In the genomic region with DNA sequence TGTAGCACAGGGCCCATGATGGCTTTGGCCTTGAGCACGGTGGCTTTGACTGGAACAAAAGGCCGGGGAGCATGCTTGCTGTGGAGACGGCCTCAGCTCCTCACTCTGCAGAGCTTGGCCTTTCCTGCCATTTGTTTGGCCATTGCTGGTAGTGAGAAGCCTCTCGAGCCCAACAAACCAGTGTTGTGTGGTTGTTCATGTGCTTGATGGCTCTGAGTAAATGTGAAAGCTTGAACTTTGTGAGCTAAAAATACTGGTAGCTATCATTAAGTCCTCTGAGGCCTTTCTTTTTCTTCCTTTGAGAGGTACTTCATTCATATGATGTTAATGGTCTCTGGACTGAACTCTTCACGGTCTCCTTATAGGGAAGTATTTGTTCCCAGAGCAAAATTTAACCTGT, we compare ENCODE assay signal across 15 cellular contexts. TPM values are rescaled to one million over a fixed set of nuclear protein-coding genes. Genes with fewer than 3 reads are reported as not detected.
DNase-seq lines count a peak whose midpoint lies in the region; ATAC-seq and TF ChIP-seq lines count a peak whose summit lies in the region.
"Had no signal": no experiment of that assay in that cellular context is flagged by ENCODE, and none has a peak within 500 bp of the region (broad histone marks: within the 10 kb centered on the region; RNA-seq: fewer than 3 reads in every experiment).

No MANE protein-coding gene starts in this region.

- H3K4me1 Mint-ChIP-seq in neural crest cell: peaks cover 23% of the 10 kb centered on the region
- H3K4me1 Mint-ChIP-seq: H9 had no signal

- peaks cover 25% of the 10 kb centered on the region for H3K36me3 Mint-ChIP-seq in neural crest cell (ENCODE audit: low read depth)

- peak overlapping the region; percentile 68 for H3K27ac Mint-ChIP-seq in neural crest cell (ENCODE audit: unreplicated experiment)
- H3K27ac Mint-ChIP-seq: CD8-positive, alpha-beta T cell had no signal

- H3K9me3 Mint-ChIP-seq in neural crest cell: no peaks in the 10 kb centered on the region
- H3K9me3 Mint-ChIP-seq: CD8-positive, alpha-beta T cell; H9 had no signal

- DNase-seq in neural crest cell (ENCODE audit: low read depth, low spot score): no peak
- no peak for DNase-seq in hepatic stellate cell (ENCODE audit: low spot score)
- DNase-seq in glomerular visceral epithelial cell (ENCODE audit: extremely low spot score): no peak
- DNase-seq in NCI-H2196 treated with DMSO at 0.1 percent for 48 hours (lab: John Stamatoyannopoulos, UW; ENCODE audit: unreplicated experiment): no peak
- DNase-seq: CD8-positive, alpha-beta T cell; foreskin melanocyte; H9; mesenchymal stem cell; NCI-H1105; NCI-H226; OCI-M1; stimulated activated naive CD4-positive, alpha-beta T cell treated with Interleukin-2 at 50 U/mL for 16 hours had no signal

- no peak overlapping the region for H3K4me3 Mint-ChIP-seq in neural crest cell
- H3K4me3 Mint-ChIP-seq: CD8-positive, alpha-beta T cell; H9 had no signal

- TF ChIP-seq CTCF in neural crest cell (conservative IDR thresholded peaks at IDR 0.05): no peak

- no peaks in the 10 kb centered on the region for H3K27me3 Mint-ChIP-seq in neural crest cell (ENCODE audit: low read depth)

- ATAC-seq in GM18511 (IDR thresholded peaks at IDR 0.05; ENCODE audit: unreplicated experiment) (peak; percentile 70), GM21528 (IDR thresholded peaks at IDR 0.05; ENCODE audit: low FRiP score, unreplicated experiment) (peak; percentile 47), HG03108 (IDR thresholded peaks at IDR 0.05; ENCODE audit: unreplicated experiment) (peak; percentile 57)
- ATAC-seq: CD8-positive, alpha-beta T cell had no signal

RNA-seq across cellular contexts. Expression of a gene that starts 39.6 kb away (rescaled TPM):
- 70.8 and 73.2 TPM in 2 replicates for total RNA-seq in neural crest cell
